24 cellular contexts compared by ENCODE assay signal in genomic region chr20:57291694-57292093, GRCh38. TPM values are rescaled to one million over a fixed set of nuclear protein-coding genes. Genes with fewer than 3 reads are reported as not detected.
A peak's percentile ranks its signal among the peaks of the same experiment; 100 is the strongest.
DNase-seq lines count a peak whose midpoint lies in the region; TF ChIP-seq lines count a peak whose summit lies in the region.
"Had no signal": no experiment of that assay in that cellular context is flagged by ENCODE, and none has a peak within 500 bp of the region (broad histone marks: within the 10 kb centered on the region; RNA-seq: fewer than 3 reads in every experiment).

No MANE protein-coding gene starts in this region.

- H3K9me3 ChIP-seq in DOHH2 (ENCODE audit: control insufficient read depth, insufficient read depth, low read length) (no peaks in the 10 kb centered on the region), OCI-LY1 (ENCODE audit: low read length) (no peaks in the 10 kb centered on the region), neural progenitor cell (ENCODE audit: low read depth) (no peaks in the 10 kb centered on the region)
- H3K9me3 ChIP-seq: A549, BE2C had no signal

- H3K27ac Mint-ChIP-seq in neural progenitor cell = peak overlapping the region; percentile 95
- H3K27ac Mint-ChIP-seq: CD4-positive, CD25-positive, alpha-beta regulatory T cell; CD8-positive, alpha-beta T cell had no signal

- H3K4me3 ChIP-seq in DOHH2 (ENCODE audit: low read length) (no peak overlapping the region), OCI-LY1 (ENCODE audit: low read depth, low read length, poor library complexity, severe bottlenecking) (no peak overlapping the region), neural progenitor cell (no peak overlapping the region)
- H3K4me3 ChIP-seq: A549 had no signal

- H3K4me1 Mint-ChIP-seq in neural progenitor cell = peaks cover 87% of the 10 kb centered on the region
- H3K4me1 Mint-ChIP-seq: CD4-positive, CD25-positive, alpha-beta regulatory T cell had no signal

- H3K9ac ChIP-seq in OCI-LY1 (ENCODE audit: low read length) (peak overlapping the region; percentile 18; the same call in 1 of the 2 replicates), neural progenitor cell (no peak overlapping the region)

- peaks cover 8% of the 10 kb centered on the region for H3K27me3 Mint-ChIP-seq in neural progenitor cell (ENCODE audit: insufficient read depth, low read depth)

- H3K4me2 ChIP-seq in DOHH2 (ENCODE audit: low read length) = peak overlapping the region; percentile 59; the same call in 1 of the 2 replicates
- no peak overlapping the region for H3K4me2 ChIP-seq in OCI-LY1 (ENCODE audit: low read length)
- no peak overlapping the region for H3K4me2 ChIP-seq in neural progenitor cell
- H3K4me2 ChIP-seq: A549 had no signal

- H3K27ac ChIP-seq in DOHH2 (ENCODE audit: low read depth, low read length) (no peak overlapping the region), OCI-LY1 (ENCODE audit: low read depth, low read length, poor library complexity, severe bottlenecking) (peak overlapping the region; percentile 99), neural progenitor cell (no peak overlapping the region)
- H3K27ac ChIP-seq: A549, C4-2B had no signal

- TF ChIP-seq CTCF in DOHH2 (IDR thresholded peaks at IDR 0.05; ENCODE audit: low read depth, low read length, poor library complexity, severe bottlenecking) (no peak), OCI-LY1 (IDR thresholded peaks at IDR 0.05; ENCODE audit: low read length) (no peak), neural progenitor cell (IDR thresholded peaks at IDR 0.05) (no peak)

- no peaks in the 10 kb centered on the region for H3K36me3 ChIP-seq in DOHH2 (ENCODE audit: control insufficient read depth, low read length)
- no peaks in the 10 kb centered on the region for H3K36me3 ChIP-seq in OCI-LY1 (ENCODE audit: insufficient read depth, low read length)
- no peaks in the 10 kb centered on the region for H3K36me3 ChIP-seq in neural progenitor cell
- H3K36me3 ChIP-seq: BE2C had no signal

- H3K9me2 ChIP-seq in DOHH2 (replicated peaks; ENCODE audit: control insufficient read depth, low read length) (no peaks in the 10 kb centered on the region), OCI-LY1 (ENCODE audit: low read depth, low read length) (no peaks in the 10 kb centered on the region)

- H3K9me3 Mint-ChIP-seq in neural progenitor cell = no peaks in the 10 kb centered on the region
- H3K9me3 Mint-ChIP-seq: CD4-positive, CD25-positive, alpha-beta regulatory T cell; CD8-positive, alpha-beta T cell had no signal

- H3K36me3 Mint-ChIP-seq in neural progenitor cell = no peaks in the 10 kb centered on the region
- H3K36me3 Mint-ChIP-seq: CD4-positive, CD25-positive, alpha-beta regulatory T cell; CD8-positive, alpha-beta T cell had no signal

- H3F3A ChIP-seq in DOHH2 (ENCODE audit: control insufficient read depth, insufficient read depth) = peaks cover 5% of the 10 kb centered on the region; the same call in 1 of the 2 replicates
- no peaks in the 10 kb centered on the region for H3F3A ChIP-seq in OCI-LY1 (ENCODE audit: insufficient read depth, low read length)
- peaks cover 37% of the 10 kb centered on the region for H3F3A ChIP-seq in neural progenitor cell (ENCODE audit: low read depth)

- H3K4me1 ChIP-seq in DOHH2 (ENCODE audit: control insufficient read depth, low read length) = peaks cover 70% of the 10 kb centered on the region
- H3K4me1 ChIP-seq in OCI-LY1 (ENCODE audit: insufficient read depth, low read length, severe bottlenecking) = peaks cover 97% of the 10 kb centered on the region
- peaks cover 63% of the 10 kb centered on the region for H3K4me1 ChIP-seq in neural progenitor cell
- H3K4me1 ChIP-seq: A549, BE2C had no signal

- no peak overlapping the region for H2AFZ ChIP-seq in OCI-LY1 (ENCODE audit: low read length)
- no peak overlapping the region for H2AFZ ChIP-seq in neural progenitor cell (replicated peaks)

- H3K79me2 ChIP-seq in DOHH2 (ENCODE audit: control insufficient read depth, low read length) (peaks cover 2% of the 10 kb centered on the region; the same call in 1 of the 2 replicates), OCI-LY1 (ENCODE audit: insufficient read depth, low read length) (no peaks in the 10 kb centered on the region), neural progenitor cell (ENCODE audit: low read depth) (no peaks in the 10 kb centered on the region)

- H3K27me3 ChIP-seq in DOHH2 (ENCODE audit: control insufficient read depth, low read length) (no peaks in the 10 kb centered on the region), OCI-LY1 (ENCODE audit: insufficient read depth, low read length) (no peaks in the 10 kb centered on the region), neural progenitor cell (no peaks in the 10 kb centered on the region)

- no peak overlapping the region for H3K4me3 Mint-ChIP-seq in neural progenitor cell
- H3K4me3 Mint-ChIP-seq: CD8-positive, alpha-beta T cell had no signal

- H4K20me1 ChIP-seq in DOHH2 (ENCODE audit: control insufficient read depth, insufficient read depth, low read depth, low read length) (no peaks in the 10 kb centered on the region), OCI-LY1 (ENCODE audit: insufficient read depth, low read length) (no peaks in the 10 kb centered on the region), neural progenitor cell (ENCODE audit: low read depth) (no peaks in the 10 kb centered on the region)

- DNase-seq in NOMO-1 treated with DMSO at 0.1 percent for 48 hours (lab: John Stamatoyannopoulos, UW; ENCODE audit: unreplicated experiment) (peak; percentile 21), NOMO-1 treated with dmso at 0.1 percent for 144 hours (lab: John Stamatoyannopoulos, UW; ENCODE audit: unreplicated experiment) (no peak), neural progenitor cell (ENCODE audit: low spot score) (no peak), NCI-H1694 treated with DMSO at 0.1 percent for 48 hours (lab: John Stamatoyannopoulos, UW) (no peak), UCSD-AML1 (lab: John Stamatoyannopoulos, UW; ENCODE audit: unreplicated experiment) (no peak), NCI-H2107 treated with DMSO at 0.1 percent for 48 hours (lab: John Stamatoyannopoulos, UW; ENCODE audit: unreplicated experiment) (no peak)
- DNase-seq: 8988T; ACHN; AML-193; BE2C; CD4-positive, CD25-positive, alpha-beta regulatory T cell; CD8-positive, alpha-beta T cell; DMS 273 treated with DMSO at 0.1 percent for 48 hours; DMS79; GF-D8; GOT3; HCEC 1CT had no signal

RNA-seq across cellular contexts. Expression of gene BMP7, which starts 25.3 kb away (rescaled TPM):
- 11.2 and 31.1 TPM in 2 replicates for total RNA-seq in neural progenitor cell (ENCODE audit: low replicate concordance)
- total RNA-seq: CD4-positive, CD25-positive, alpha-beta regulatory T cell; CD8-positive, alpha-beta T cell had no signal

RNA-seq across cellular contexts. Expression of gene SPO11, which starts 37.9 kb away (rescaled TPM):
- total RNA-seq in neural progenitor cell (ENCODE audit: low replicate concordance) = not detected in 2 replicates
- total RNA-seq: CD4-positive, CD25-positive, alpha-beta regulatory T cell; CD8-positive, alpha-beta T cell; Daoy; G401; H7 had no signal

RNA-seq across cellular contexts. Expression of gene RAE1, which starts 59.4 kb away (rescaled TPM):
- total RNA-seq in neural progenitor cell (ENCODE audit: low replicate concordance) = 50.2 and 77.6 TPM in 2 replicates
